Comparison of ENCODE assay signal across 9 cellular contexts in genomic region chrX:81202989-81203388, GRCh38. TPM values are rescaled to one million over a fixed set of nuclear protein-coding genes. Genes with fewer than 3 reads are reported as not detected.
DNase-seq lines count a peak whose midpoint lies in the region; ATAC-seq and TF ChIP-seq lines count a peak whose summit lies in the region.
"Had no signal": no experiment of that assay in that cellular context is flagged by ENCODE, and none has a peak within 500 bp of the region (broad histone marks: within the 10 kb centered on the region; RNA-seq: fewer than 3 reads in every experiment).

No MANE protein-coding gene starts in this region.

- H3K9me3 ChIP-seq in SJSA1 (replicated peaks) (no peaks in the 10 kb centered on the region), parathyroid adenoma (ENCODE audit: control insufficient read depth, low read length) (no peaks in the 10 kb centered on the region)

- H3K36me3 ChIP-seq in SJSA1 (no peaks in the 10 kb centered on the region), parathyroid adenoma (ENCODE audit: control insufficient read depth, insufficient read depth, low read length) (no peaks in the 10 kb centered on the region)

- H2AFZ ChIP-seq in parathyroid adenoma: peak overlapping the region; percentile 90

- no peak for DNase-seq in GM12864 (ENCODE audit: low read depth)
- DNase-seq in SJSA1 (ENCODE audit: low read depth in 1 of 2, low spot score in 2 of 2): no peak
- DNase-seq in erythroblast (lab: John Stamatoyannopoulos, UW): peak; percentile 63 to 80
- no peak for DNase-seq in NCI-H1092 treated with DMSO at 0.1 percent for 48 hours (lab: John Stamatoyannopoulos, UW)
- DNase-seq in NCI-H2196 treated with DMSO at 0.1 percent for 48 hours (lab: John Stamatoyannopoulos, UW; ENCODE audit: unreplicated experiment): no peak
- DNase-seq in NCI-H82 treated with DMSO at 0.1 percent for 48 hours (lab: John Stamatoyannopoulos, UW; ENCODE audit: unreplicated experiment): no peak
- DNase-seq: activated CD8-positive, alpha-beta memory T cell treated with anti-CD3 and anti-CD28 coated beads, Interleukin-2, amount 50 U/mL, for 48 hours had no signal

- H3K27me3 ChIP-seq in SJSA1 (replicated peaks) (no peaks in the 10 kb centered on the region), parathyroid adenoma (ENCODE audit: control insufficient read depth, insufficient read depth, low read length) (no peaks in the 10 kb centered on the region)

- peak overlapping the region; percentile 82; the same call in 1 of the 2 replicates for H3K27ac ChIP-seq in SJSA1
- H3K27ac ChIP-seq in parathyroid adenoma: peak overlapping the region; percentile 83

- H3K4me2 ChIP-seq in parathyroid adenoma (ENCODE audit: low read length): peak overlapping the region; percentile 80

- H3K4me3 ChIP-seq in GM12864 (ENCODE audit: low read depth, low read length) (peak overlapping the region; percentile 73), SJSA1 (peak overlapping the region; percentile 46), parathyroid adenoma (ENCODE audit: low read depth, low read length) (no peak overlapping the region)

- ATAC-seq in HG02571 (IDR thresholded peaks at IDR 0.05; ENCODE audit: unreplicated experiment): no peak

- H3K4me1 ChIP-seq in SJSA1 (replicated peaks): no peaks in the 10 kb centered on the region
- H3K4me1 ChIP-seq in parathyroid adenoma: no peaks in the 10 kb centered on the region

- H3K79me2 ChIP-seq in parathyroid adenoma: no peaks in the 10 kb centered on the region

- no peak for TF ChIP-seq POLR2A in erythroblast (IDR thresholded peaks at IDR 0.05; ENCODE audit: low read length)

- TF ChIP-seq CTCF in GM12864 (IDR thresholded peaks at IDR 0.05; ENCODE audit: low read depth, low read length, missing control alignments): no peak
- TF ChIP-seq CTCF in parathyroid adenoma (IDR thresholded peaks at IDR 0.05): no peak

- H3K9ac ChIP-seq in parathyroid adenoma: no peak overlapping the region

RNA-seq across cellular contexts. Expression of gene SH3BGRL, which starts 1.1 kb away (rescaled TPM):
- 141 and 176 TPM in 2 replicates for total RNA-seq in SJSA1 (2014; rRNA removed; shearing (Covaris generic))

RNA-seq across cellular contexts. Expression of gene HMGN5, which starts 1.3 kb away (rescaled TPM):
- total RNA-seq in SJSA1 (2014; rRNA removed; shearing (Covaris generic)): 1.1 and 2.5 TPM in 2 replicates

Comparison
In these comparisons a context has a peak if more than half of its experiments do, and no peak if none do; other contexts are left out.
1. DNase-seq: peak in erythroblast (2 of 2); none in GM12864 (single experiment), SJSA1 (0 of 2), NCI-H1092 treated with DMSO at 0.1 percent for 48 hours (single experiment), NCI-H2196 treated with DMSO at 0.1 percent for 48 hours (single experiment) and NCI-H82 treated with DMSO at 0.1 percent for 48 hours (single experiment).